27 cellular contexts compared by ENCODE assay signal in the genomic region with DNA sequence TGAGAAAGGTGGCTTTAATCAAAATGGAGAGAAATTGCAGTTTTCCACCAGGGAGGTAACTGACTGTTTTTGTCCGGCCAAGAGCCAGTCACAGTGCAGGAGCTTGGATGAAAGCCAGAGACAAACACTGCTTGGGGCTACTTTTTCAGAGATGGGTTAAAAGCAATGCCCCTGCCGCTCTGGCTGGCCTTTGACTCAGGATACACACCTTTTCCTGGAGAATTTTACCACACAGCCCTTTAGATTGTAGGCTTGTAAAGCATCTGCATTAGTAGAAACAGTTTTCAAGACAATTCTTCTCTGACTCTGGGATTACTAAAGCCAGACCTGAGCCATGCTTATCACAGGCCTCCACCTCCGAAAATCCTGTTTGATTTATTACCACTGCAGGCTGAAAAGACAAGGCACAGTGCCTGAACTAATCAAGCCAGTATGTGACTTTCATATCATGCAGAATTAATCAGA.
DNase-seq lines count a peak whose midpoint lies in the region; ATAC-seq and TF ChIP-seq lines count a peak whose summit lies in the region.
"Had no signal": no experiment of that assay in that cellular context is flagged by ENCODE, and none has a peak within 500 bp of the region (broad histone marks: within the 10 kb centered on the region; RNA-seq: fewer than 3 reads in every experiment).

No MANE protein-coding gene starts in this region.

- H3K27ac ChIP-seq in esophagus muscularis mucosa (replicated peaks in 1 of 4) = no peak overlapping the region
- H3K27ac ChIP-seq: coronary artery, esophagus squamous epithelium, gastroesophageal sphincter, GM23248, KMS-11, neutrophil, psoas muscle, tibial artery had no signal

- H3K27me3 ChIP-seq in esophagus muscularis mucosa = no peaks in the 10 kb centered on the region
- H3K27me3 ChIP-seq: esophagus squamous epithelium, gastroesophageal sphincter, neutrophil had no signal

- TF ChIP-seq POLR2A in esophagus muscularis mucosa (IDR thresholded peaks at IDR 0.05; ENCODE audit: low read depth) = no peak

- peaks cover 0 to 5% (median 0%) of the 10 kb centered on the region in 4 donors for H3K4me1 ChIP-seq in esophagus muscularis mucosa
- H3K4me1 ChIP-seq: psoas muscle had no signal

- no peak overlapping the region for H3K4me3 ChIP-seq in esophagus muscularis mucosa
- H3K4me3 ChIP-seq: coronary artery, esophagus squamous epithelium, gastroesophageal sphincter, GM23248, psoas muscle, tibial artery had no signal

- peak overlapping the region; percentile 60 for H3K27ac Mint-ChIP-seq in type B pancreatic cell
- H3K27ac Mint-ChIP-seq: activated CD4-positive, alpha-beta memory T cell treated with anti-CD3 and anti-CD28 coated beads, Interleukin-2, amount 10 ng/mL, durations not matched to agents 7 days and 5 days; CD8-positive, alpha-beta memory T cell; effector memory CD8-positive, alpha-beta T cell; stimulated activated naive CD8-positive, alpha-beta T cell treated with anti-CD3 and anti-CD28 coated beads, Interleukin-15, amount 100 ng/mL, for 72 hours had no signal

- TF ChIP-seq CTCF in type B pancreatic cell (conservative IDR thresholded peaks at IDR 0.05) (no peak), esophagus muscularis mucosa (IDR thresholded peaks at IDR 0.05) (no peak)

- intact Hi-C loops in esophagus muscularis mucosa (cut with DNase I) = no loop called here

- H3K36me3 Mint-ChIP-seq in type B pancreatic cell = peaks cover 4% of the 10 kb centered on the region
- H3K36me3 Mint-ChIP-seq: CD8-positive, alpha-beta memory T cell had no signal

- H3K9me3 ChIP-seq in esophagus muscularis mucosa = no peaks in the 10 kb centered on the region
- H3K9me3 ChIP-seq: esophagus squamous epithelium, gastroesophageal sphincter, neutrophil, psoas muscle, tibial artery had no signal

- DNase-seq in NCI-H748 (lab: John Stamatoyannopoulos, UW; ENCODE audit: unreplicated experiment) = peak; percentile 30
- DNase-seq in NCI-H748 treated with DMSO at 0.1 percent for 48 hours (lab: John Stamatoyannopoulos, UW) = no peak
- DNase-seq in SK-N-DZ (ENCODE audit: low spot score) = peak; percentile 80
- no peak for DNase-seq in type B pancreatic cell (ENCODE audit: extremely low spot score, unreplicated experiment)
- DNase-seq in esophagus muscularis mucosa (ENCODE audit: extremely low spot score) = no peak
- no peak for DNase-seq in activated naive CD4-positive, alpha-beta T cell treated with anti-CD3 and anti-CD28 coated beads, Interleukin-2, amount 50 U/mL, for 16 hours
- DNase-seq: 8988T; activated CD4-positive, alpha-beta memory T cell treated with anti-CD3 and anti-CD28 coated beads, Interleukin-2, amount 10 ng/mL, durations not matched to agents 7 days and 5 days; activated CD4-positive, CD25-positive, alpha-beta regulatory T cell treated with anti-CD3 and anti-CD28 coated beads, Interleukin-2, amount 50 U/mL, for 72 hours; activated effector memory CD4-positive, alpha-beta T cell treated with Interleukin-2 at 50 U/mL for 16 hours; activated T-cell treated with anti-CD3 and anti-CD28 coated beads for 4 hours; CD8-positive, alpha-beta memory T cell; effector memory CD8-positive, alpha-beta T cell; esophagus squamous epithelium; GM23248; NCI-H2171; NCI-H524; psoas muscle; SHP77; stimulated activated naive CD8-positive, alpha-beta T cell treated with anti-CD3 and anti-CD28 coated beads, Interleukin-15, amount 100 ng/mL, for 72 hours; tibial artery had no signal

- peaks cover 17% of the 10 kb centered on the region for H3K27me3 Mint-ChIP-seq in type B pancreatic cell
- H3K27me3 Mint-ChIP-seq: stimulated activated naive CD8-positive, alpha-beta T cell treated with anti-CD3 and anti-CD28 coated beads, Interleukin-15, amount 100 ng/mL, for 72 hours had no signal

- no peaks in the 10 kb centered on the region for H3K36me3 ChIP-seq in esophagus muscularis mucosa
- H3K36me3 ChIP-seq: esophagus squamous epithelium, gastroesophageal sphincter, neutrophil, tibial artery had no signal

- WGBS in esophagus muscularis mucosa = 52% methylated on average over 3 of the region's 3 CpGs

- H3K9me3 Mint-ChIP-seq in type B pancreatic cell = peaks cover 7% of the 10 kb centered on the region
- H3K9me3 Mint-ChIP-seq: activated CD4-positive, alpha-beta memory T cell treated with anti-CD3 and anti-CD28 coated beads, Interleukin-2, amount 10 ng/mL, durations not matched to agents 7 days and 5 days; effector memory CD8-positive, alpha-beta T cell; stimulated activated naive CD8-positive, alpha-beta T cell treated with anti-CD3 and anti-CD28 coated beads, Interleukin-15, amount 100 ng/mL, for 72 hours had no signal

- peak overlapping the region; percentile 50 for H3K4me3 Mint-ChIP-seq in type B pancreatic cell
- H3K4me3 Mint-ChIP-seq: activated CD4-positive, alpha-beta memory T cell treated with anti-CD3 and anti-CD28 coated beads, Interleukin-2, amount 10 ng/mL, durations not matched to agents 7 days and 5 days; CD8-positive, alpha-beta memory T cell; effector memory CD8-positive, alpha-beta T cell; stimulated activated naive CD8-positive, alpha-beta T cell treated with anti-CD3 and anti-CD28 coated beads, Interleukin-15, amount 100 ng/mL, for 72 hours had no signal

- TF ChIP-seq EP300 in esophagus muscularis mucosa (IDR thresholded peaks at IDR 0.05) = no peak

- H3K4me1 Mint-ChIP-seq in type B pancreatic cell (ENCODE audit: unreplicated experiment) = peaks cover 71% of the 10 kb centered on the region
- H3K4me1 Mint-ChIP-seq: activated CD4-positive, alpha-beta memory T cell treated with anti-CD3 and anti-CD28 coated beads, Interleukin-2, amount 10 ng/mL, durations not matched to agents 7 days and 5 days; CD8-positive, alpha-beta memory T cell; stimulated activated naive CD8-positive, alpha-beta T cell treated with anti-CD3 and anti-CD28 coated beads, Interleukin-15, amount 100 ng/mL, for 72 hours had no signal

- peak; percentile 26 for ATAC-seq in esophagus mucosa
- no peak for ATAC-seq in GM19452 (IDR thresholded peaks at IDR 0.05; ENCODE audit: unreplicated experiment)
- ATAC-seq: effector memory CD8-positive, alpha-beta T cell; gastroesophageal sphincter; psoas muscle; stimulated activated naive CD8-positive, alpha-beta T cell treated with anti-CD3 and anti-CD28 coated beads, Interleukin-15, amount 100 ng/mL, for 72 hours had no signal

Comparison
In these comparisons a context has a peak if more than half of its experiments do, and no peak if none do; other contexts are left out.
1. DNase-seq: peak in NCI-H748 (single experiment) and SK-N-DZ (single experiment); none in NCI-H748 treated with DMSO at 0.1 percent for 48 hours (single experiment), type B pancreatic cell (single experiment), esophagus muscularis mucosa (single experiment) and activated naive CD4-positive, alpha-beta T cell treated with anti-CD3 and anti-CD28 coated beads, Interleukin-2, amount 50 U/mL, for 16 hours (single experiment).